ENCODE assay signal across 14 cellular contexts in genomic region chr15:101453123-101454120, GRCh38. TPM values are rescaled to one million over a fixed set of nuclear protein-coding genes. Genes with fewer than 3 reads are reported as not detected.
DNase-seq lines count a peak whose midpoint lies in the region; ATAC-seq and TF ChIP-seq lines count a peak whose summit lies in the region.
"Had no signal": no experiment of that assay in that cellular context is flagged by ENCODE, and none has a peak within 500 bp of the region (broad histone marks: within the 10 kb centered on the region; RNA-seq: fewer than 3 reads in every experiment).

No MANE protein-coding gene starts in this region.

- H3K27me3 ChIP-seq in GM23338 (ENCODE audit: insufficient read depth) (no peaks in the 10 kb centered on the region), body of pancreas (no peaks in the 10 kb centered on the region), spleen (replicated peaks in 1 of 7) (peaks cover 0 to 23% (median 0%) of the 10 kb centered on the region in 7 donors)

- H3K36me3 ChIP-seq in GM23338 (ENCODE audit: insufficient read depth) (no peaks in the 10 kb centered on the region), body of pancreas (replicated peaks in 1 of 2; ENCODE audit: insufficient read depth in 1 of 2, low read depth in 2 of 2) (no peaks in the 10 kb centered on the region), spleen (peaks cover 0 to 7% (median 0%) of the 10 kb centered on the region in 6 donors)

- no peak for TF ChIP-seq CTCF in GM23338 (conservative IDR thresholded peaks at IDR 0.05; ENCODE audit: low read depth in 2 of 2)
- peak in 1 of 7 experiments; percentile 10 for TF ChIP-seq CTCF in body of pancreas (IDR thresholded peaks at IDR 0.05)
- no peak for TF ChIP-seq CTCF in spleen (IDR thresholded peaks at IDR 0.05 in 8 of 11, conservative IDR thresholded peaks at IDR 0.05 in 3 of 11)

- peaks cover 14% of the 10 kb centered on the region for H3K4me1 Mint-ChIP-seq in GM23338
- H3K4me1 Mint-ChIP-seq: CD8-positive, alpha-beta memory T cell had no signal

- H4K20me1 ChIP-seq in GM23338 (replicated peaks; ENCODE audit: insufficient read depth), result no peaks in the 10 kb centered on the region

- no peak for DNase-seq in GM23338 (ENCODE audit: low spot score)
- peak in 3 of 4 donors; percentile 28 to 67 (median 59) for DNase-seq in body of pancreas
- DNase-seq in left lobe of liver (ENCODE audit: low spot score), result peak; percentile 82
- DNase-seq in spleen, result no peak
- no peak for DNase-seq in HT-29 (ENCODE audit: low spot score)
- DNase-seq: CD8-positive, alpha-beta memory T cell; HCEC 1CT; NCI-H1048; NCI-H2107; NCI-H69; PC-3 had no signal

- H3K27ac Mint-ChIP-seq in GM23338, result no peak overlapping the region
- H3K27ac Mint-ChIP-seq: B cell; CD8-positive, alpha-beta memory T cell had no signal

- no peaks in the 10 kb centered on the region for H3K79me2 ChIP-seq in GM23338 (replicated peaks; ENCODE audit: insufficient read depth)

- no peaks in the 10 kb centered on the region for H3K36me3 Mint-ChIP-seq in GM23338 (ENCODE audit: low read depth)
- H3K36me3 Mint-ChIP-seq: CD8-positive, alpha-beta memory T cell had no signal

- no peaks in the 10 kb centered on the region for H3K9me3 Mint-ChIP-seq in GM23338
- H3K9me3 Mint-ChIP-seq: CD8-positive, alpha-beta memory T cell had no signal

- H3K27ac ChIP-seq in GM23338 (ENCODE audit: low read depth) (no peak overlapping the region), body of pancreas (no peak overlapping the region), spleen (peak overlapping the region; percentile 48 to 85 (median 80))

- no peaks in the 10 kb centered on the region for H3F3A ChIP-seq in GM23338 (replicated peaks; ENCODE audit: low read depth)

- H3K9me2 ChIP-seq in GM23338 (ENCODE audit: insufficient read depth), result no peaks in the 10 kb centered on the region

- H3K27me3 Mint-ChIP-seq in GM23338 (ENCODE audit: insufficient read depth, low read depth, poor library complexity), result peaks cover 2% of the 10 kb centered on the region

- WGBS in body of pancreas, 2 donors, result 79% methylated on average over 16 to 20 of the region's 20 CpGs
- WGBS in spleen, 5 donors, result 84 to 90% (median 88%) methylated on average over 18 to 20 of the region's 20 CpGs

- H3K9me3 ChIP-seq in body of pancreas (no peaks in the 10 kb centered on the region), spleen (no peaks in the 10 kb centered on the region)

- intact Hi-C loops in body of pancreas (cut with DNase I) (no loop called here), spleen (cut with DNase I; ENCODE audit: low total_unique reads) (no loop called here)

- peak; percentile 54 for ATAC-seq in GM23338
- ATAC-seq in body of pancreas, result peak; percentile 69
- ATAC-seq in left lobe of liver, result peak; percentile 64
- no peak for ATAC-seq in HG03520 (IDR thresholded peaks at IDR 0.05; ENCODE audit: unreplicated experiment)
- no peak for ATAC-seq in HG03159 (IDR thresholded peaks at IDR 0.05; ENCODE audit: unreplicated experiment)
- ATAC-seq: PC-3 had no signal

- no peak for TF ChIP-seq POLR2A in body of pancreas (IDR thresholded peaks at IDR 0.05)
- TF ChIP-seq POLR2A in spleen (IDR thresholded peaks at IDR 0.05), result no peak

- no peak overlapping the region for H3K4me2 ChIP-seq in GM23338

- H3K4me1 ChIP-seq in GM23338 (ENCODE audit: insufficient read depth) (no peaks in the 10 kb centered on the region; the same call in 1 of the 2 replicates), body of pancreas (peaks cover 18% of the 10 kb centered on the region), spleen (peaks cover 0 to 95% (median 57%) of the 10 kb centered on the region in 6 donors)

- H3K4me3 ChIP-seq in GM23338, result no peak overlapping the region
- H3K4me3 ChIP-seq in body of pancreas, result no peak overlapping the region
- no peak overlapping the region for H3K4me3 ChIP-seq in spleen

- no peak overlapping the region for H3K4me3 Mint-ChIP-seq in GM23338
- H3K4me3 Mint-ChIP-seq: B cell; CD8-positive, alpha-beta memory T cell had no signal

- H2AFZ ChIP-seq in GM23338, result no peak overlapping the region

TF ChIP-seq in GM23338, 12 proteins besides CTCF, POLR2A, EP300 and RAD21 (continues in another document):
- no peak for TF ChIP-seq ZNF462 (CRISPR knock-in tag; IDR thresholded peaks at IDR 0.05)
- TF ChIP-seq EZH2 (IDR thresholded peaks at IDR 0.05; ENCODE audit: low read depth, unreplicated experiment), result no peak

RNA-seq across cellular contexts. Expression of gene PCSK6, which starts 36.1 kb away (rescaled TPM):
- 6.7 and 7.8 TPM in 2 replicates for total RNA-seq in GM23338 (2014; rRNA removed; shearing (Covaris generic))
- polyA plus RNA-seq in GM23338 (2016; fragmentation: Nextera tagmentation; extraction: Ambion mirVana) (1.7 and 2.4 TPM in 2 replicates), spleen (10 to 100 TPM in 2 of 3 donors, 1 to 10 TPM in 1; 10.0 to 39.8 (median 21.7) TPM)
- total RNA-seq in body of pancreas (10 to 100 TPM in 1 of 2 donors, 1 to 10 TPM in 1; 8.9 to 10.1 TPM), left lobe of liver (180 TPM), spleen (100 to 1,000 TPM; 167 to 403 (median 304) TPM)
- 79.8 and 81.0 TPM in 2 replicates for total RNA-seq in HT-29 (2014; rRNA removed; shearing (Covaris generic))

Comparison
In these comparisons a context has a peak if more than half of its experiments do, and no peak if none do; other contexts are left out.
1. ATAC-seq: peak in GM23338 (single experiment), body of pancreas (single experiment) and left lobe of liver (single experiment); none in HG03520 (single experiment) and HG03159 (single experiment).
2. DNase-seq: peak in body of pancreas (3 of 4) and left lobe of liver (single experiment); none in GM23338 (single experiment), spleen (single experiment) and HT-29 (single experiment).
3. H3K27ac ChIP-seq: peak in spleen (8 of 8); none in GM23338 (single experiment) and body of pancreas (0 of 4).